ENCODE assay signal across 8 cellular contexts in the genomic region with DNA sequence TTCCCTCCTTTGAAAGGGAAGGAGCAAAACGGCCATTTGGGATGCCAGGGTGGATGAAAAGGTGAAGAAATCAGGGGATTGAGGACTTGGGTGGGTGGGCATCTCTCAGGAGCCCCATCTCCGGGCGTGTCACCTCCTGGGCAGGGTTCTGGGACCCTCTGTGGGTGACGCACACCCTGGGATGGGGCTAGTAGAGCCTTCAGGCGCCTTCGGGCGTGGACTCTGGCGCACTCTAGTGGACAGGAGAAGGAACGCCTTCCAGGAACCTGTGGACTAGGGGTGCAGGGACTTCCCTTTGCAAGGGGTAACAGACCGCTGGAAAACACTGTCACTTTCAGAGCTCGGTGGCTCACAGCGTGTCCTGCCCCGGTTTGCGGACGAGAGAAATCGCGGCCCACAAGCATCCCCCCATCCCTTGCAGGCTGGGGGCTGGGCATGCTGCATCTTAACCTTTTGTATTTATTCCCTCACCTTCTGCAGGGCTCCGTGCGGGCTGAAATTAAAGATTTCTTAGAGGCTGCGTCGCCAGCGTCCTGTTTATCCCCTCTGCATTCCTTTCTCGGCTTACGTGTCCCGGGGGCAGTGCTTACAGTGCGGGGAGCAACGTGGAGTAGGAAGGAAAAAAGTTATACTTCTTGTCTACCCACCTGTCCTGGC.
DNase-seq lines count a peak whose midpoint lies in the region; ATAC-seq and TF ChIP-seq lines count a peak whose summit lies in the region.

No MANE protein-coding gene starts in this region.

- peaks cover 25% of the 10 kb centered on the region for H3K79me2 ChIP-seq in Loucy (ENCODE audit: insufficient read depth, low read length)

- no peak overlapping the region for H3K9ac ChIP-seq in Loucy (ENCODE audit: low read depth, low read length, poor library complexity, severe bottlenecking)

- no peaks in the 10 kb centered on the region for H3K27me3 ChIP-seq in Loucy (ENCODE audit: insufficient read depth, low read length, poor library complexity, severe bottlenecking)

- H3K4me3 ChIP-seq in Loucy (ENCODE audit: low read length, poor library complexity, severe bottlenecking): no peak overlapping the region

- H3F3A ChIP-seq in Loucy (ENCODE audit: low read depth): peaks cover 9% of the 10 kb centered on the region

- H3K9me3 ChIP-seq in Loucy (ENCODE audit: insufficient read depth, low read depth, low read length): no peaks in the 10 kb centered on the region

- DNase-seq in GDM1 (lab: John Stamatoyannopoulos, UW) (peak; percentile 32), SHP77 treated with DMSO at 0.1 percent for 48 hours (lab: John Stamatoyannopoulos, UW) (peak; percentile 11), head of caudate nucleus (peak; percentile 40 to 85 (median 67)), pons (ENCODE audit: low spot score) (peak; percentile 43)
- DNase-seq in activated gamma-delta T cell treated with anti-CD3 and anti-CD28 coated beads, Interleukin-2, amount 50 U/mL, for 16 hours (ENCODE audit: low read depth): peak; percentile 48

- ATAC-seq in HG03439 (IDR thresholded peaks at IDR 0.05; ENCODE audit: unreplicated experiment) (no peak), HG03354 (IDR thresholded peaks at IDR 0.05; ENCODE audit: poor library complexity, severe bottlenecking, unreplicated experiment) (no peak)

- peaks cover 76% of the 10 kb centered on the region for H3K36me3 ChIP-seq in Loucy (ENCODE audit: insufficient read depth, low read length)

- peaks cover 18% of the 10 kb centered on the region for H4K20me1 ChIP-seq in Loucy (ENCODE audit: insufficient read depth, low read length, poor library complexity, severe bottlenecking)

- no peak overlapping the region for H3K4me2 ChIP-seq in Loucy (ENCODE audit: low read depth, low read length, poor library complexity, severe bottlenecking)

- no peak overlapping the region for H2AFZ ChIP-seq in Loucy (ENCODE audit: low read length)

- H3K9me2 ChIP-seq in Loucy (replicated peaks; ENCODE audit: low read depth, low read length): no peaks in the 10 kb centered on the region

- intact Hi-C loops in head of caudate nucleus (cut with DNase I): loop anchor here (10.0 kb wide), 1 partner anchor 209 kb away; no protein-coding TSS in a partner anchor

- no peaks in the 10 kb centered on the region for H3K4me1 ChIP-seq in Loucy (ENCODE audit: insufficient read depth, low read length, poor library complexity, severe bottlenecking)

- TF ChIP-seq CTCF in Loucy (conservative IDR thresholded peaks at IDR 0.05; ENCODE audit: low read length): peak; percentile 87

Comparison
In these comparisons a context has a peak if more than half of its experiments do, and no peak if none do; other contexts are left out.
1. DNase-seq: peak in every context shown above with its lines; median percentile 67 in head of caudate nucleus; 48 in activated gamma-delta T cell treated with anti-CD3 and anti-CD28 coated beads, Interleukin-2, amount 50 U/mL, for 16 hours; 43 in pons; 32 in GDM1; 11 in SHP77 treated with DMSO at 0.1 percent for 48 hours.